28 cellular contexts compared by ENCODE assay signal in genomic region chr7:12415072-12415471, GRCh38. TPM values are rescaled to one million over a fixed set of nuclear protein-coding genes. Genes with fewer than 3 reads are reported as not detected.
"Had no signal": no experiment of that assay in that cellular context is flagged by ENCODE, and none has a peak within 500 bp of the region (broad histone marks: within the 10 kb centered on the region; RNA-seq: fewer than 3 reads in every experiment).

No MANE protein-coding gene starts in this region.

- H3K27me3 ChIP-seq: stomach, suprapubic skin, testis, thyroid gland, tibial artery, tibial nerve, transverse colon, upper lobe of left lung, upper lobe of right lung, uterus, vagina had no signal

- H3K36me3 ChIP-seq: stomach, suprapubic skin, thoracic aorta, thyroid gland, tibial artery, tibial nerve, transverse colon, upper lobe of left lung, upper lobe of right lung, uterus, vagina had no signal

- H3K27ac ChIP-seq: stomach, suprapubic skin, testis, thoracic aorta, thyroid gland, tibial artery, tibial nerve, transverse colon, upper lobe of left lung, upper lobe of right lung, uterus, vagina had no signal

- FAIRE-seq: urothelium cell line had no signal

- H3K4me1 ChIP-seq: stomach, suprapubic skin, testis, thyroid gland, tibial artery, tibial nerve, transverse colon, upper lobe of left lung, upper lobe of right lung, uterus, vagina had no signal

- ATAC-seq: stimulated activated effector memory CD8-positive, alpha-beta T cell treated with anti-CD3 and anti-CD28 coated beads, Interleukin-12 subunit alpha, Interleukin-12 subunit beta, amount 100 ng/mL, for 72 hours; stimulated activated memory B cell treated with anti-CD40 and anti-IgM and Interleukin-4, amounts not matched to agents 10 μg/mL and 1 μg/mL and 100 μg/mL, for 72 hours; stimulated activated naive B cell treated with anti-CD40 and anti-IgM and Interleukin-4, amounts not matched to agents 10 μg/mL and 1 μg/mL and 100 μg/mL, for 72 hours; stimulated activated naive CD8-positive, alpha-beta T cell treated with anti-CD3 and anti-CD28 coated beads, Interleukin-15, amount 100 ng/mL, for 72 hours; stimulated activated naive CD8-positive, alpha-beta T cell treated with anti-CD3 and anti-CD28 coated beads, Interleukin-15, Interleukin-2, amounts not matched to agents 100 U/mL and 50 U/mL, for 24 hours; upper lobe of right lung had no signal

- H3K4me3 ChIP-seq: stomach, suprapubic skin, testis, thoracic aorta, thyroid gland, tibial artery, tibial nerve, transverse colon, upper lobe of left lung, upper lobe of right lung, uterus, vagina had no signal

- DNase-seq: stimulated activated CD4-positive, alpha-beta T cell treated with anti-CD3 and anti-CD28 coated beads, Interleukin-2, amount 100 ng/mL, for 48 hours; stimulated activated CD4-positive, alpha-beta T cell treated with anti-CD3 and anti-CD28 coated beads, Interleukin-4, amount 100 ng/mL, for 1 hour; stimulated activated CD4-positive, alpha-beta T cell treated with anti-CD3 and anti-CD28 coated beads, Interleukin-4, amount 100 ng/mL, for 24 hours; stimulated activated CD4-positive, alpha-beta T cell treated with anti-CD3 and anti-CD28 coated beads, Interleukin-4, amount 100 ng/mL, for 4 hours; stimulated activated CD8-positive, alpha-beta memory T cell treated with anti-CD3 and anti-CD28 coated beads, Interleukin-4, amount 100 ng/mL, for 48 hours; stimulated activated naive B cell treated with anti-CD40 and anti-IgM and Interleukin-4, amounts not matched to agents 10 μg/mL and 1 μg/mL and 100 μg/mL, for 72 hours; stimulated activated naive CD4-positive, alpha-beta T cell; stimulated activated naive CD4-positive, alpha-beta T cell treated with Interleukin-2 at 50 U/mL for 16 hours; stimulated activated naive CD8-positive, alpha-beta T cell treated with anti-CD3 and anti-CD28 coated beads, Interleukin-15, amount 100 ng/mL, for 72 hours; stimulated activated naive CD8-positive, alpha-beta T cell treated with anti-CD3 and anti-CD28 coated beads, Interleukin-15, Interleukin-2, amounts not matched to agents 100 U/mL and 50 U/mL, for 24 hours; stomach; substantia nigra; testis; thyroid gland; tibial artery; transverse colon; trophoblast cell; upper lobe of left lung; upper lobe of right lung; uterus had no signal

- H3K9me3 ChIP-seq: suprapubic skin, testis, thoracic aorta, thyroid gland, transverse colon, upper lobe of left lung, upper lobe of right lung, uterus, vagina had no signal

RNA-seq across cellular contexts. Expression of gene VWDE, which starts 11.4 kb away (rescaled TPM):
- total RNA-seq: subcutaneous adipose tissue had no signal
